ENCODE assay signal across 12 cellular contexts in genomic region chr3:25582242-25582641, GRCh38.
DNase-seq lines count a peak whose midpoint lies in the region; ATAC-seq and TF ChIP-seq lines count a peak whose summit lies in the region.
"Had no signal": no experiment of that assay in that cellular context is flagged by ENCODE, and none has a peak within 500 bp of the region (broad histone marks: within the 10 kb centered on the region; RNA-seq: fewer than 3 reads in every experiment).

No MANE protein-coding gene starts in this region.

- H3K4me1 ChIP-seq in GM23338 (ENCODE audit: insufficient read depth) (no peaks in the 10 kb centered on the region), MM.1S (ENCODE audit: low read length) (no peaks in the 10 kb centered on the region)

- no peak overlapping the region for H3K27ac ChIP-seq in GM23338 (ENCODE audit: low read depth)
- H3K27ac ChIP-seq in MM.1S (ENCODE audit: low read length), result no peak overlapping the region

- H3K79me2 ChIP-seq in GM23338 (replicated peaks; ENCODE audit: insufficient read depth), result no peaks in the 10 kb centered on the region
- no peaks in the 10 kb centered on the region for H3K79me2 ChIP-seq in MM.1S (ENCODE audit: low read length)

- ATAC-seq in GM23338, result peak; percentile 43; the same call in 2 of the 3 replicates

- H3K27me3 ChIP-seq in GM23338 (ENCODE audit: insufficient read depth) (no peaks in the 10 kb centered on the region), MM.1S (replicated peaks; ENCODE audit: insufficient read depth, low read length) (no peaks in the 10 kb centered on the region)

- H3K9me3 Mint-ChIP-seq in GM23338, result no peaks in the 10 kb centered on the region
- no peaks in the 10 kb centered on the region for H3K9me3 Mint-ChIP-seq in chondrocyte (ENCODE audit: low read depth)
- H3K9me3 Mint-ChIP-seq in osteocyte (ENCODE audit: unreplicated experiment), result no peaks in the 10 kb centered on the region

- H3K36me3 Mint-ChIP-seq in GM23338 (ENCODE audit: low read depth) (no peaks in the 10 kb centered on the region), chondrocyte (ENCODE audit: low read depth) (no peaks in the 10 kb centered on the region), osteocyte (ENCODE audit: unreplicated experiment) (peaks cover 9% of the 10 kb centered on the region)

- DNase-seq in GM23338 (ENCODE audit: low spot score) (no peak), NCI-H69 (lab: John Stamatoyannopoulos, UW) (peak; percentile 50), chondrocyte (ENCODE audit: low spot score) (no peak), osteocyte (ENCODE audit: extremely low spot score, unreplicated experiment) (no peak), MM.1S (no peak), OCI-M2 (lab: John Stamatoyannopoulos, UW; ENCODE audit: unreplicated experiment) (no peak), cerebellar nuclear complex (lab: John Stamatoyannopoulos, UW) (no peak)
- DNase-seq in activated CD4-positive, alpha-beta T cell treated with anti-CD3 and anti-CD28 coated beads, Interleukin-2, amount 50 U/mL, for 48 hours, result no peak
- DNase-seq: effector memory CD4-positive, alpha-beta T cell; NCI-H2171; T-helper 9 cell had no signal

- peaks cover 8% of the 10 kb centered on the region; the same call in 2 of the 3 replicates for H3K4me1 Mint-ChIP-seq in GM23338
- H3K4me1 Mint-ChIP-seq in chondrocyte (ENCODE audit: low read depth), result peaks cover 38% of the 10 kb centered on the region
- peaks cover 55% of the 10 kb centered on the region for H3K4me1 Mint-ChIP-seq in osteocyte (ENCODE audit: unreplicated experiment)

- no peaks in the 10 kb centered on the region for H3K9me3 ChIP-seq in MM.1S (replicated peaks; ENCODE audit: insufficient read depth, low read length)

- no peak overlapping the region for H3K4me2 ChIP-seq in GM23338
- H3K4me2 ChIP-seq in MM.1S (ENCODE audit: low read depth, low read length), result no peak overlapping the region

- H3K36me3 ChIP-seq in GM23338 (ENCODE audit: insufficient read depth), result no peaks in the 10 kb centered on the region
- H3K36me3 ChIP-seq in MM.1S (replicated peaks; ENCODE audit: insufficient read depth, low read length), result no peaks in the 10 kb centered on the region

- H2AFZ ChIP-seq in GM23338 (no peak overlapping the region), MM.1S (ENCODE audit: low read length) (no peak overlapping the region)

- H4K20me1 ChIP-seq in GM23338 (replicated peaks; ENCODE audit: insufficient read depth) (no peaks in the 10 kb centered on the region), MM.1S (ENCODE audit: insufficient read depth, low read length) (no peaks in the 10 kb centered on the region)

- H3F3A ChIP-seq in GM23338 (replicated peaks; ENCODE audit: low read depth) (no peaks in the 10 kb centered on the region), MM.1S (ENCODE audit: insufficient read depth, low read length) (no peaks in the 10 kb centered on the region)

- H3K4me3 Mint-ChIP-seq in GM23338 (no peak overlapping the region), chondrocyte (ENCODE audit: unreplicated experiment) (no peak overlapping the region), osteocyte (ENCODE audit: unreplicated experiment) (no peak overlapping the region)

- H3K9ac ChIP-seq in MM.1S (ENCODE audit: low read length), result no peak overlapping the region

- H3K27me3 Mint-ChIP-seq in GM23338 (ENCODE audit: insufficient read depth, low read depth, poor library complexity) (peaks cover 10% of the 10 kb centered on the region), chondrocyte (ENCODE audit: low read depth) (no peaks in the 10 kb centered on the region), osteocyte (ENCODE audit: unreplicated experiment) (no peaks in the 10 kb centered on the region)

- H3K27ac Mint-ChIP-seq in GM23338 (peak overlapping the region; percentile 18), chondrocyte (ENCODE audit: unreplicated experiment) (peak overlapping the region; percentile 96), osteocyte (ENCODE audit: unreplicated experiment) (peak overlapping the region; percentile 95)

- H3K4me3 ChIP-seq in GM23338, result no peak overlapping the region
- no peak overlapping the region for H3K4me3 ChIP-seq in MM.1S (ENCODE audit: low read length)
- H3K4me3 ChIP-seq: lung had no signal

- TF ChIP-seq CTCF in GM23338 (conservative IDR thresholded peaks at IDR 0.05; ENCODE audit: low read depth in 2 of 2) (no peak), chondrocyte (IDR thresholded peaks at IDR 0.05) (no peak), osteocyte (IDR thresholded peaks at IDR 0.05) (no peak), MM.1S (IDR thresholded peaks at IDR 0.05; ENCODE audit: low read length) (no peak)

- H3K9me2 ChIP-seq in GM23338 (ENCODE audit: insufficient read depth), result no peaks in the 10 kb centered on the region
- H3K9me2 ChIP-seq in MM.1S (replicated peaks; ENCODE audit: insufficient read depth, low read length), result no peaks in the 10 kb centered on the region

TF ChIP-seq in GM23338, 12 proteins besides CTCF, POLR2A, EP300 and RAD21:
- no peak for TF ChIP-seq ETS1 (IDR thresholded peaks at IDR 0.05)
- no peak for TF ChIP-seq NANOG (IDR thresholded peaks at IDR 0.05; ENCODE audit: borderline replicate concordance)
- no peak for TF ChIP-seq REST (IDR thresholded peaks at IDR 0.05; ENCODE audit: unreplicated experiment)
- TF ChIP-seq ZNF114 (CRISPR knock-in tag; IDR thresholded peaks at IDR 0.05), result no peak
- no peak for TF ChIP-seq JUNB (IDR thresholded peaks at IDR 0.05; ENCODE audit: unreplicated experiment)
- no peak for TF ChIP-seq EZH2phosphoT487 (IDR thresholded peaks at IDR 0.05; ENCODE audit: unreplicated experiment)

Comparison
In these comparisons a context has a peak if more than half of its experiments do, and no peak if none do; other contexts are left out.
1. H3K27ac Mint-ChIP-seq: peak in every context shown above with its lines; median percentile 96 in chondrocyte; 95 in osteocyte; 18 in GM23338.